In genomic region chr22:26566994-26567393, GRCh38 we compare ENCODE assay signal across 22 cellular contexts. TPM values are rescaled to one million over a fixed set of nuclear protein-coding genes. Genes with fewer than 3 reads are reported as not detected.
DNase-seq lines count a peak whose midpoint lies in the region; TF ChIP-seq lines count a peak whose summit lies in the region.
"Had no signal": no experiment of that assay in that cellular context is flagged by ENCODE, and none has a peak within 500 bp of the region (broad histone marks: within the 10 kb centered on the region; RNA-seq: fewer than 3 reads in every experiment).

No MANE protein-coding gene starts in this region.

- no peaks in the 10 kb centered on the region for H3K27me3 ChIP-seq in tibial nerve
- H3K27me3 ChIP-seq: brain microvascular endothelial cell, thyroid gland had no signal

- POLR2A ChIA-PET in OCI-LY7 (lab: Charles Lee), result interaction anchor here (0.7 kb wide), 1 partner anchor 12 kb away, joined by 5 read pairs; no protein-coding TSS in a partner anchor

- H3K27me3 Mint-ChIP-seq in immature natural killer cell (ENCODE audit: low read depth in 3 of 3), result peaks cover 2 to 6% (median 2%) of the 10 kb centered on the region in 3 donors
- H3K27me3 Mint-ChIP-seq: activated CD8-positive, alpha-beta T cell treated with anti-CD3 and anti-CD28 coated beads for 36 hours; activated naive CD8-positive, alpha-beta T cell treated with anti-CD3 and anti-CD28 coated beads, Interleukin-2, amount 10 ng/mL, durations not matched to agents 7 days and 5 days; memory B cell; stimulated activated memory B cell treated with anti-CD40 and anti-IgM and Interleukin-4, amounts not matched to agents 10 μg/mL and 1 μg/mL and 100 μg/mL, for 72 hours had no signal

- no peaks in the 10 kb centered on the region for H3K9me3 Mint-ChIP-seq in immature natural killer cell
- H3K9me3 Mint-ChIP-seq: activated CD8-positive, alpha-beta T cell treated with anti-CD3 and anti-CD28 coated beads for 36 hours; activated naive CD8-positive, alpha-beta T cell treated with anti-CD3 and anti-CD28 coated beads, Interleukin-2, amount 10 ng/mL, durations not matched to agents 7 days and 5 days; activated T-helper 1 cell treated with anti-CD3 and anti-CD28 coated beads, Interleukin-12 subunit alpha, Interleukin-12 subunit beta, Interleukin-2, Interleukin-4 antibody, amounts not matched to agents 30 ng/mL and 10 ng/mL and 1 ng/mL, durations not matched to agents 14 hours and 24 hours and 36 hours; memory B cell; stimulated activated memory B cell treated with anti-CD40 and anti-IgM and Interleukin-4, amounts not matched to agents 10 μg/mL and 1 μg/mL and 100 μg/mL, for 72 hours had no signal

- H3K4me3 ChIP-seq in OCI-LY7 (ENCODE audit: low read depth, low read length, poor library complexity, severe bottlenecking) (no peak overlapping the region), tibial nerve (no peak overlapping the region)
- H3K4me3 ChIP-seq: thyroid gland had no signal

- TF ChIP-seq CTCF in OCI-LY7 (conservative IDR thresholded peaks at IDR 0.05; ENCODE audit: low read length), result peak; percentile 18; the same call in 1 of the 2 replicates
- TF ChIP-seq CTCF in tibial nerve (IDR thresholded peaks at IDR 0.05), result no peak

- H3K27ac ChIP-seq in OCI-LY7 (ENCODE audit: low read depth, low read length, poor library complexity, severe bottlenecking) (no peak overlapping the region), tibial nerve (no peak overlapping the region)
- H3K27ac ChIP-seq: brain microvascular endothelial cell, VCaP had no signal

- peak overlapping the region in 5 of 6 donors; percentile 4 to 88 (median 79) for H3K27ac Mint-ChIP-seq in immature natural killer cell
- H3K27ac Mint-ChIP-seq: activated naive CD8-positive, alpha-beta T cell treated with anti-CD3 and anti-CD28 coated beads, Interleukin-2, amount 10 ng/mL, durations not matched to agents 7 days and 5 days; memory B cell had no signal

- WGBS in tibial nerve, 2 donors, result 83 to 96% methylated on average over 3 of the region's 3 CpGs

- CTCF ChIA-PET in OCI-LY7 (lab: Charles Lee; ENCODE audit: unreplicated experiment), result no interaction called here

- intact Hi-C loops in OCI-LY7 (cut with micrococcal nuclease; ENCODE audit: unreplicated experiment), result no loop called here

- H4K20me1 ChIP-seq in OCI-LY7 (ENCODE audit: insufficient read depth, low read length), result no peaks in the 10 kb centered on the region

- no TSS peak for BruUV-seq in OCI-LY7 (replicated peaks; lab: Mats Ljungman, UMichigan)

- H3K4me3 Mint-ChIP-seq in immature natural killer cell, result peak overlapping the region; percentile 21 to 72 (median 53)
- H3K4me3 Mint-ChIP-seq: activated CD8-positive, alpha-beta T cell treated with anti-CD3 and anti-CD28 coated beads for 36 hours; activated naive CD8-positive, alpha-beta T cell treated with anti-CD3 and anti-CD28 coated beads, Interleukin-2, amount 10 ng/mL, durations not matched to agents 7 days and 5 days; activated T-helper 1 cell treated with anti-CD3 and anti-CD28 coated beads, Interleukin-12 subunit alpha, Interleukin-12 subunit beta, Interleukin-2, Interleukin-4 antibody, amounts not matched to agents 30 ng/mL and 10 ng/mL and 1 ng/mL, durations not matched to agents 14 hours and 24 hours and 36 hours; memory B cell; stimulated activated memory B cell treated with anti-CD40 and anti-IgM and Interleukin-4, amounts not matched to agents 10 μg/mL and 1 μg/mL and 100 μg/mL, for 72 hours had no signal

- H3K4me1 ChIP-seq in OCI-LY7 (ENCODE audit: insufficient read depth, low read length, poor library complexity, severe bottlenecking) (peaks cover 25% of the 10 kb centered on the region), tibial nerve (peaks cover 0 to 5% (median 0%) of the 10 kb centered on the region in 4 donors)

- H3K9me3 ChIP-seq in OCI-LY7 (ENCODE audit: low read length), result no peaks in the 10 kb centered on the region
- H3K9me3 ChIP-seq in tibial nerve, result no peaks in the 10 kb centered on the region
- H3K9me3 ChIP-seq: thyroid gland had no signal

- H3K36me3 ChIP-seq in OCI-LY7 (ENCODE audit: insufficient read depth, low read length) (no peaks in the 10 kb centered on the region), tibial nerve (peaks cover 0 to 8% (median 0%) of the 10 kb centered on the region in 3 donors)
- H3K36me3 ChIP-seq: thyroid gland had no signal

- peaks cover 0 to 29% (median 3%) of the 10 kb centered on the region in 3 donors for H3K36me3 Mint-ChIP-seq in immature natural killer cell

- no peak for TF ChIP-seq EP300 in tibial nerve (IDR thresholded peaks at IDR 0.05)

- no peak for DNase-seq in OCI-LY7 (ENCODE audit: low spot score)
- DNase-seq in immature natural killer cell, result no peak
- DNase-seq in NCI-H1694 (lab: John Stamatoyannopoulos, UW), result no peak
- DNase-seq in tibial nerve (ENCODE audit: low spot score in 2 of 2), result no peak
- no peak for DNase-seq in RPMI8226
- DNase-seq: activated CD8-positive, alpha-beta T cell treated with anti-CD3 and anti-CD28 coated beads for 36 hours; activated naive CD8-positive, alpha-beta T cell treated with anti-CD3 and anti-CD28 coated beads, Interleukin-2, amount 10 ng/mL, durations not matched to agents 7 days and 5 days; brain microvascular endothelial cell; head of caudate nucleus; MM.1S; NCI-H187; NCI-H345; NK-92 treated with Interleukin-12 subunit alpha and Interleukin-12 subunit beta, amount 100 ng/mL, for 24 hours; SHP77; thyroid gland had no signal

- no peak for TF ChIP-seq POLR2A in tibial nerve (IDR thresholded peaks at IDR 0.05)

- no peak overlapping the region for H2AFZ ChIP-seq in OCI-LY7 (ENCODE audit: low read length)

- no peaks in the 10 kb centered on the region for H3K9me2 ChIP-seq in OCI-LY7 (ENCODE audit: insufficient read depth, low read length)

- peak overlapping the region; percentile 37; the same call in 1 of the 2 replicates for H3K4me2 ChIP-seq in OCI-LY7 (ENCODE audit: low read length)

- peaks cover 9% of the 10 kb centered on the region; the same call in 1 of the 2 replicates for H3K79me2 ChIP-seq in OCI-LY7 (ENCODE audit: insufficient read depth, low read depth, low read length)

- H3K4me1 Mint-ChIP-seq in immature natural killer cell, result peaks cover 99 to 100% of the 10 kb centered on the region in 2 donors

RNA-seq across cellular contexts. Expression of gene TPST2, which starts 22.9 kb away (rescaled TPM):
- 19.1 and 19.9 TPM in 2 replicates for total RNA-seq in OCI-LY7 (2014; rRNA removed; shearing (Covaris generic))
- total RNA-seq in OCI-LY7 (2022) (12.5 and 14.4 TPM in 2 replicates), tibial nerve (10 to 100 TPM; 39.1 to 83.4 (median 60.6) TPM)
- 100 to 1,000 TPM; 352 to 519 (median 512) TPM for polyA plus RNA-seq in immature natural killer cell

RNA-seq across cellular contexts. Expression of gene CRYBB1, which starts 50.8 kb away (rescaled TPM):
- 0.21 and 0.35 TPM in 2 replicates for total RNA-seq in OCI-LY7 (2014; rRNA removed; shearing (Covaris generic))
- 0.61 TPM in 1 of 2 replicates, not detected in the other for total RNA-seq in OCI-LY7 (2022)
- polyA plus RNA-seq in immature natural killer cell, result not detected
- total RNA-seq in tibial nerve, result 1 to 10 TPM in 3 of 4 donors, under 1 TPM in 1; 0.84 to 4.8 (median 1.8) TPM
- total RNA-seq: activated CD8-positive, alpha-beta T cell treated with anti-CD3 and anti-CD28 coated beads for 36 hours; activated naive CD8-positive, alpha-beta T cell treated with anti-CD3 and anti-CD28 coated beads, Interleukin-2, amount 10 ng/mL, durations not matched to agents 7 days and 5 days; activated T-helper 1 cell treated with anti-CD3 and anti-CD28 coated beads, Interleukin-12 subunit alpha, Interleukin-12 subunit beta, Interleukin-2, Interleukin-4 antibody, amounts not matched to agents 30 ng/mL and 10 ng/mL and 1 ng/mL, durations not matched to agents 14 hours and 24 hours and 36 hours; T-helper 1 cell treated with Interleukin-12 subunit alpha and Interleukin-12 subunit beta and Interleukin-4 antibody, amounts not matched to agents 30 ng/mL and 1 ng/mL, for 36 hours had no signal
- polyA plus RNA-seq: keratinocyte, neural cell had no signal

RNA-seq across cellular contexts. Expression of gene TFIP11, which starts 54.7 kb away (rescaled TPM):
- total RNA-seq in OCI-LY7 (2014; rRNA removed; shearing (Covaris generic)), result 39.6 and 45.2 TPM in 2 replicates
- total RNA-seq in OCI-LY7 (2022) (52.3 and 54.5 TPM in 2 replicates), tibial nerve (10 to 100 TPM; 15.5 to 23.9 (median 19.3) TPM)
- 10 to 100 TPM; 16.3 to 59.9 (median 18.0) TPM for polyA plus RNA-seq in immature natural killer cell

RNA-seq across cellular contexts. Expression of gene CRYBA4, which starts 54.8 kb away (rescaled TPM):
- total RNA-seq in OCI-LY7 (2014; rRNA removed; shearing (Covaris generic)), result 3.2 TPM in 1 of 2 replicates, not detected in the other
- total RNA-seq in OCI-LY7 (2022), result 1.3 TPM in 1 of 2 replicates, not detected in the other
- under 1 TPM in 2 of 3 donors, not detected in 1; 0.46 to 0.95 TPM for polyA plus RNA-seq in immature natural killer cell
- total RNA-seq in tibial nerve, result not detected
- total RNA-seq: activated CD8-positive, alpha-beta T cell treated with anti-CD3 and anti-CD28 coated beads for 36 hours; activated naive CD8-positive, alpha-beta T cell treated with anti-CD3 and anti-CD28 coated beads, Interleukin-2, amount 10 ng/mL, durations not matched to agents 7 days and 5 days; activated T-helper 1 cell treated with anti-CD3 and anti-CD28 coated beads, Interleukin-12 subunit alpha, Interleukin-12 subunit beta, Interleukin-2, Interleukin-4 antibody, amounts not matched to agents 30 ng/mL and 10 ng/mL and 1 ng/mL, durations not matched to agents 14 hours and 24 hours and 36 hours; thyroid gland had no signal
- polyA plus RNA-seq: keratinocyte, neural cell had no signal
